ENCODE assay signal across 22 cellular contexts in genomic region chr5:6557807-6558575, GRCh38.
DNase-seq lines count a peak whose midpoint lies in the region; ATAC-seq, FAIRE-seq and TF ChIP-seq lines count a peak whose summit lies in the region.
"Had no signal": no experiment of that assay in that cellular context is flagged by ENCODE, and none has a peak within 500 bp of the region (broad histone marks: within the 10 kb centered on the region; RNA-seq: fewer than 3 reads in every experiment).

No MANE protein-coding gene starts in this region.

- H3K4me3 Mint-ChIP-seq in activated CD4-positive, alpha-beta T cell treated with anti-CD3 and anti-CD28 coated beads, Interleukin-2, amount 10 ng/mL, durations not matched to agents 24 days and 14 days, result no peak overlapping the region
- H3K4me3 Mint-ChIP-seq: B cell; CD4-positive, CD25-positive, alpha-beta regulatory T cell; CD8-positive, alpha-beta T cell; GM23338; H9 had no signal

- H3K9ac ChIP-seq in kidney (ENCODE audit: low read length in 2 of 2), result no peak overlapping the region
- H3K9ac ChIP-seq: BLaER1 had no signal

- TF ChIP-seq CTCF in right atrium auricular region (IDR thresholded peaks at IDR 0.05), result no peak
- TF ChIP-seq CTCF in kidney (IDR thresholded peaks at IDR 0.05; ENCODE audit: borderline replicate concordance, extremely low read depth, insufficient read depth), result no peak
- no peak for TF ChIP-seq CTCF in prostate gland (IDR thresholded peaks at IDR 0.05)

- H3K27me3 ChIP-seq in right atrium auricular region (no peaks in the 10 kb centered on the region), prostate gland (replicated peaks; ENCODE audit: insufficient read depth) (no peaks in the 10 kb centered on the region), HAP-1 (ENCODE audit: low read depth) (no peaks in the 10 kb centered on the region)
- H3K27me3 ChIP-seq: BLaER1 had no signal

- peaks cover 8% of the 10 kb centered on the region for H3K27me3 Mint-ChIP-seq in activated CD4-positive, alpha-beta T cell treated with anti-CD3 and anti-CD28 coated beads, Interleukin-2, amount 10 ng/mL, durations not matched to agents 24 days and 14 days

- H3K9me3 ChIP-seq in right atrium auricular region (no peaks in the 10 kb centered on the region), kidney (ENCODE audit: control insufficient read depth in 1 of 2, low read length in 2 of 2) (no peaks in the 10 kb centered on the region), prostate gland (no peaks in the 10 kb centered on the region), HAP-1 (no peaks in the 10 kb centered on the region)

- intact Hi-C loops in Right ventricle myocardium inferior (cut with DNase I) (no loop called here), kidney (cut with DNase I) (no loop called here), prostate gland (cut with DNase I) (no loop called here)
- intact Hi-C loops in activated CD4-positive, alpha-beta T cell treated with anti-CD3 and anti-CD28 coated beads, Interleukin-2, amount 10 ng/mL, durations not matched to agents 24 days and 14 days (cut with micrococcal nuclease), result no loop called here

- in situ Hi-C loops in HAP-1 (cut with MboI; ENCODE audit: low sequenced_read_pairs), result no loop called here

- H3K27ac Mint-ChIP-seq in activated CD4-positive, alpha-beta T cell treated with anti-CD3 and anti-CD28 coated beads, Interleukin-2, amount 10 ng/mL, durations not matched to agents 24 days and 14 days, result no peak overlapping the region
- H3K27ac Mint-ChIP-seq: B cell; CD4-positive, CD25-positive, alpha-beta regulatory T cell; CD8-positive, alpha-beta T cell; GM23338; H9 had no signal

- 93% methylated on average over 6 of the region's 6 CpGs for WGBS in prostate gland

- no peaks in the 10 kb centered on the region for H3K4me1 ChIP-seq in right atrium auricular region
- H3K4me1 ChIP-seq in kidney (ENCODE audit: control insufficient read depth in 1 of 2, insufficient read depth in 1 of 2, low read depth in 1 of 2, low read length in 2 of 2), result no peaks in the 10 kb centered on the region
- H3K4me1 ChIP-seq in prostate gland (replicated peaks), result no peaks in the 10 kb centered on the region
- no peaks in the 10 kb centered on the region for H3K4me1 ChIP-seq in HAP-1
- H3K4me1 ChIP-seq: BLaER1, Caco-2 had no signal

- H3K9me3 Mint-ChIP-seq in activated CD4-positive, alpha-beta T cell treated with anti-CD3 and anti-CD28 coated beads, Interleukin-2, amount 10 ng/mL, durations not matched to agents 24 days and 14 days, result no peaks in the 10 kb centered on the region
- H3K9me3 Mint-ChIP-seq: CD8-positive, alpha-beta T cell had no signal

- no peak overlapping the region for H3K27ac ChIP-seq in right atrium auricular region
- H3K27ac ChIP-seq in kidney (ENCODE audit: low read depth in 2 of 2, low read length in 2 of 2), result no peak overlapping the region
- H3K27ac ChIP-seq in prostate gland, result no peak overlapping the region
- H3K27ac ChIP-seq: 22Rv1, BLaER1, C4-2B had no signal

- ATAC-seq in Right ventricle myocardium inferior, result no peak
- ATAC-seq: CD8-positive, alpha-beta T cell; GM23338 had no signal

- H3K36me3 ChIP-seq in right atrium auricular region, result no peaks in the 10 kb centered on the region
- H3K36me3 ChIP-seq in kidney (ENCODE audit: control insufficient read depth in 1 of 2, insufficient read depth in 2 of 2, low read length in 2 of 2), result no peaks in the 10 kb centered on the region
- no peaks in the 10 kb centered on the region for H3K36me3 ChIP-seq in prostate gland
- H3K36me3 ChIP-seq in HAP-1 (replicated peaks), result no peaks in the 10 kb centered on the region
- H3K36me3 ChIP-seq: BLaER1 had no signal

- H3K4me3 ChIP-seq in right atrium auricular region (no peak overlapping the region), kidney (ENCODE audit: low read length in 2 of 2) (no peak overlapping the region), prostate gland (no peak overlapping the region), HAP-1 (no peak overlapping the region)
- H3K4me3 ChIP-seq: BLaER1, GM23338 had no signal

- DNase-seq in right atrium auricular region (ENCODE audit: low spot score) (peak; percentile 13), Right ventricle myocardium inferior (ENCODE audit: missing footprints) (no peak), kidney (peak; percentile 39), prostate gland (ENCODE audit: low spot score) (peak; percentile 3), HAP-1 (ENCODE audit: low spot score in 2 of 2) (no peak), NCI-H1930 (lab: John Stamatoyannopoulos, UW) (no peak)
- DNase-seq in activated CD4-positive, alpha-beta T cell treated with anti-CD3 and anti-CD28 coated beads, Interleukin-2, amount 10 ng/mL, durations not matched to agents 24 days and 14 days, result no peak
- DNase-seq: Caco-2; CD4-positive, CD25-positive, alpha-beta regulatory T cell; CD8-positive, alpha-beta T cell; DMS153; DND-41; H9 had no signal

- no peaks in the 10 kb centered on the region for H3K4me1 Mint-ChIP-seq in activated CD4-positive, alpha-beta T cell treated with anti-CD3 and anti-CD28 coated beads, Interleukin-2, amount 10 ng/mL, durations not matched to agents 24 days and 14 days
- H3K4me1 Mint-ChIP-seq: B cell; CD4-positive, CD25-positive, alpha-beta regulatory T cell; GM23338; H9 had no signal

- H3K36me3 Mint-ChIP-seq in activated CD4-positive, alpha-beta T cell treated with anti-CD3 and anti-CD28 coated beads, Interleukin-2, amount 10 ng/mL, durations not matched to agents 24 days and 14 days (ENCODE audit: low read depth), result no peaks in the 10 kb centered on the region
- H3K36me3 Mint-ChIP-seq: CD4-positive, CD25-positive, alpha-beta regulatory T cell; CD8-positive, alpha-beta T cell had no signal

- no peak for FAIRE-seq in kidney (lab: Jason Lieb, UNC)
- FAIRE-seq: A204.1, G401.6, GM12892, GM19239 had no signal

- TF ChIP-seq POLR2A in prostate gland (IDR thresholded peaks at IDR 0.05), result no peak

Comparison
In these comparisons a context has a peak if more than half of its experiments do, and no peak if none do; other contexts are left out.
1. DNase-seq: peak in right atrium auricular region (single experiment), kidney (single experiment) and prostate gland (single experiment); none in Right ventricle myocardium inferior (single experiment), HAP-1 (0 of 2), activated CD4-positive, alpha-beta T cell treated with anti-CD3 and anti-CD28 coated beads, Interleukin-2, amount 10 ng/mL, durations not matched to agents 24 days and 14 days (single experiment) and NCI-H1930 (0 of 2).